9 cellular contexts compared by ENCODE assay signal in genomic region chr9:76373173-76373771, GRCh38. TPM values are rescaled to one million over a fixed set of nuclear protein-coding genes. Genes with fewer than 3 reads are reported as not detected.
DNase-seq lines count a peak whose midpoint lies in the region; ATAC-seq lines count a peak whose summit lies in the region.
"Had no signal": no experiment of that assay in that cellular context is flagged by ENCODE, and none has a peak within 500 bp of the region (broad histone marks: within the 10 kb centered on the region; RNA-seq: fewer than 3 reads in every experiment).

No MANE protein-coding gene starts in this region.

- DNase-seq in SJSA1 (ENCODE audit: low read depth in 1 of 2, low spot score in 2 of 2), result peak in 1 of 2 experiments; percentile 32
- DNase-seq in foreskin melanocyte, result peak; percentile 95
- no peak for DNase-seq in superior temporal gyrus (ENCODE audit: extremely low spot score)
- no peak for DNase-seq in effector CD8-positive, alpha-beta T cell (lab: John Stamatoyannopoulos, UW)
- DNase-seq: activated naive CD4-positive, alpha-beta T cell treated with anti-CD3 and anti-CD28 coated beads, Interleukin-2, amount 10 ng/mL, durations not matched to agents 7 days and 5 days had no signal

- no peak overlapping the region for H3K4me3 ChIP-seq in SJSA1
- H3K4me3 ChIP-seq in rectal smooth muscle tissue (ENCODE audit: low read length), result no peak overlapping the region

- H3K36me3 ChIP-seq in SJSA1, result no peaks in the 10 kb centered on the region
- H3K36me3 ChIP-seq in rectal smooth muscle tissue (ENCODE audit: control insufficient read depth, insufficient read depth, low read length), result no peaks in the 10 kb centered on the region

- H3K9me3 ChIP-seq in SJSA1 (replicated peaks), result no peaks in the 10 kb centered on the region

- ATAC-seq in GM18867 (IDR thresholded peaks at IDR 0.05; ENCODE audit: unreplicated experiment), result peak; percentile 56
- ATAC-seq in HG03571 (IDR thresholded peaks at IDR 0.05; ENCODE audit: unreplicated experiment), result no peak
- no peak for ATAC-seq in GM18907 (IDR thresholded peaks at IDR 0.05; ENCODE audit: unreplicated experiment)

- H3K4me1 ChIP-seq in SJSA1 (replicated peaks), result peaks cover 76% of the 10 kb centered on the region
- H3K4me1 ChIP-seq in rectal smooth muscle tissue (ENCODE audit: control insufficient read depth, insufficient read depth, low read length), result peaks cover 6% of the 10 kb centered on the region

- no peak overlapping the region for H3K9ac ChIP-seq in rectal smooth muscle tissue (ENCODE audit: low read length)

- H3K27ac ChIP-seq in SJSA1, result peak overlapping the region; percentile 96
- peak overlapping the region; percentile 27 for H3K27ac ChIP-seq in rectal smooth muscle tissue (ENCODE audit: low read depth, low read length)

- H3K27me3 ChIP-seq in SJSA1 (replicated peaks) (no peaks in the 10 kb centered on the region), rectal smooth muscle tissue (ENCODE audit: control insufficient read depth, insufficient read depth, low read length) (no peaks in the 10 kb centered on the region)

RNA-seq across cellular contexts. Expression of gene RFK, which starts 21.0 kb away (rescaled TPM):
- 39.2 and 57.6 TPM in 2 replicates for total RNA-seq in SJSA1 (2014; rRNA removed; shearing (Covaris generic))
